Comparison of ENCODE assay signal across 8 cellular contexts in the genomic region with DNA sequence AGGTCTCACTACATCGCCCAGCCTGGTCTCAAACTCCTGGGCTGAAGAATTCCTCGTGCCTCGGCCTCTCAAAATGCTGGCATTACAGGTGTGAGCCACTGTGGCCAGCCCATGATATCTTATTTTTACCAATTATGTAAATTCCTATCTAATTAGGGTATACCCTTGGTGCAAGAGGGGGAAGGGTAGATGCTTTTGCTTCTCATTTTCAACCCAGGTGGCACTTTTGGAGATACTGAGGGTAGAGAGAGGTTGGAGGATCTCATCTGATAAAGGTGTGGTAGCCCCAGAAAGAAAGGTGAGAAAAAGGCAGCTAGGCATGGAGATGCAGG.
A peak's percentile ranks its signal among the peaks of the same experiment; 100 is the strongest.
DNase-seq lines count a peak whose midpoint lies in the region; ATAC-seq and TF ChIP-seq lines count a peak whose summit lies in the region.

No MANE protein-coding gene starts in this region.

- ATAC-seq in memory B cell (ENCODE audit: low read depth) (peak; percentile 2), HG03095 (IDR thresholded peaks at IDR 0.05; ENCODE audit: unreplicated experiment) (no peak)

- H3K36me3 ChIP-seq in adipocyte (ENCODE audit: control insufficient read depth, insufficient read depth, low read length, severe bottlenecking) (no peaks in the 10 kb centered on the region), tibial artery (peaks cover 0 to 9% (median 8%) of the 10 kb centered on the region in 3 donors)

- intact Hi-C loops in tibial artery (cut with DNase I; ENCODE audit: low total_unique reads), result no loop called here

- DNase-seq in activated T-cell treated with anti-CD3 and anti-CD28 coated beads, Interleukin-2, amount 50 U/mL, for 24 hours, result no peak
- no peak for DNase-seq in activated T-cell treated with anti-CD3 and anti-CD28 coated beads, Interleukin-2, amount 50 U/mL, for 48 hours
- DNase-seq in adipocyte (ENCODE audit: low read depth) (no peak), memory B cell (ENCODE audit: low spot score in 2 of 2) (no peak), tibial artery (peak in 1 of 2 donors; percentile 21), epidermal melanocyte (ENCODE audit: insufficient read length, low spot score) (no peak), GDM1 (lab: John Stamatoyannopoulos, UW) (no peak)

- H3K4me3 ChIP-seq in adipocyte (ENCODE audit: low read length) (peak overlapping the region; percentile 2), tibial artery (no peak overlapping the region)

- H3K36me3 Mint-ChIP-seq in activated T-cell treated with anti-CD3 and anti-CD28 coated beads, Interleukin-2, amount 50 U/mL, for 24 hours (ENCODE audit: low read depth), result peaks cover 48% of the 10 kb centered on the region
- H3K36me3 Mint-ChIP-seq in memory B cell, result peaks cover 15% of the 10 kb centered on the region

- H3K4me1 Mint-ChIP-seq in activated T-cell treated with anti-CD3 and anti-CD28 coated beads, Interleukin-2, amount 50 U/mL, for 24 hours (ENCODE audit: low read depth), result peaks cover 65% of the 10 kb centered on the region
- H3K4me1 Mint-ChIP-seq in memory B cell, result peaks cover 26% of the 10 kb centered on the region

- H3K27me3 Mint-ChIP-seq in activated T-cell treated with anti-CD3 and anti-CD28 coated beads, Interleukin-2, amount 50 U/mL, for 24 hours, result no peaks in the 10 kb centered on the region
- no peaks in the 10 kb centered on the region for H3K27me3 Mint-ChIP-seq in memory B cell

- H3K9ac ChIP-seq in adipocyte (ENCODE audit: low read length), result peak overlapping the region; percentile 25

- no peak for TF ChIP-seq CTCF in tibial artery (IDR thresholded peaks at IDR 0.05)

- peak overlapping the region; percentile 96 for H3K27ac Mint-ChIP-seq in activated T-cell treated with anti-CD3 and anti-CD28 coated beads, Interleukin-2, amount 50 U/mL, for 24 hours
- peak overlapping the region; percentile 97 for H3K27ac Mint-ChIP-seq in memory B cell

- H3K27ac ChIP-seq in tibial artery, result peak overlapping the region; percentile 60 to 78

- H3K9me3 ChIP-seq in adipocyte (ENCODE audit: control insufficient read depth, low read length) (no peaks in the 10 kb centered on the region), tibial artery (no peaks in the 10 kb centered on the region)

- H3K9me3 Mint-ChIP-seq in activated T-cell treated with anti-CD3 and anti-CD28 coated beads, Interleukin-2, amount 50 U/mL, for 24 hours, result no peaks in the 10 kb centered on the region
- no peaks in the 10 kb centered on the region for H3K9me3 Mint-ChIP-seq in memory B cell

- H3K4me1 ChIP-seq in adipocyte (ENCODE audit: control insufficient read depth, insufficient read depth, low read length) (peaks cover 41% of the 10 kb centered on the region), tibial artery (peaks cover 5 to 63% (median 42%) of the 10 kb centered on the region in 4 donors)

- peak overlapping the region; percentile 61 for H3K4me3 Mint-ChIP-seq in activated T-cell treated with anti-CD3 and anti-CD28 coated beads, Interleukin-2, amount 50 U/mL, for 24 hours
- peak overlapping the region; percentile 50 for H3K4me3 Mint-ChIP-seq in memory B cell

- H3K27me3 ChIP-seq in adipocyte (replicated peaks; ENCODE audit: control insufficient read depth, insufficient read depth, low read length) (no peaks in the 10 kb centered on the region), tibial artery (no peaks in the 10 kb centered on the region)
